ENCODE assay signal across 10 cellular contexts in the genomic region with DNA sequence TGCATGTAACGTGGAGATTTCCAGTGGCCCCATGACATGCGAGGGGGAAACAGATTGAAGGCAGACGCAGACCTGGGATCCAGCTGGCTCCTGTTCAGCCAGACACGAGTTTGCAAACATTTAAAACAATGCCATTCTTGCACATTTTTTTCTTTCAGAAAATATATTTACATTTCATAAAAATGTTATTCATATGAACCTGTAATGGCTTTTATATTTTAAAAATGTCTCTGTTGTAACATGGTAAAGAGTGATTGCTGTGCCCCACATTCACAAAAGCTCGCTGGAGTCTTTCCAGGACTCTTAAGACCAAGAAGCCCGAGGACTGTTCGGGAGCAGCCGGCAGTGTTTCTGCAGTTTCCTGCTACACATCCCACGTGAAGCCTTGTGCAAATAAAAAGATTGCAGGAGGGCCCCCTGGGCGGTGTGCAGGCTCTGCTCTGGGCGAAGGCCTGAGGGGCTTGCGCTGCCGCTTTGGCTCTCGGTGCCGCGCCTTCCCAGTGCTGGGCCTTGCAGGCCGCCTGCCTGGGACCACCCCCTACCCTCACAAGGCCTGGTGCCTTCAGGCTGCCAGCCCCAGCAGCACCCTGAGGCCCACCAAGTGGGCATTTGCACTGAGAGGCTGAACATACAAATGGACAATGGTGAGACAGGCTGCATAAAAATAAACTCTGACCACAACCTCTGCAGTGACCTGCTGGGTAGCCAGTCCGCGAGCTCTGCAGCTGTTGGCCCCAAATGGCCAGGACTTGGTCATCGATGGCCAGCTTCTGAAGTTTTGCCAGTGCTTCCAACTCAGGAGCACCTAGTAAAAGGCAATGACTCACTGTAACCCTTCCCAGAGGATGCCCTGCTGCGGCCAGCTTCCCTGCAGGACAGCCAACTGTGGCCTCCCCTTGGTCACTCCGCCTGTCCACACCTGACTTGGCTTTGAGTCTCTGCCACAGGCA.
DNase-seq lines count a peak whose midpoint lies in the region; ATAC-seq and TF ChIP-seq lines count a peak whose summit lies in the region.
"Had no signal": no experiment of that assay in that cellular context is flagged by ENCODE, and none has a peak within 500 bp of the region (broad histone marks: within the 10 kb centered on the region; RNA-seq: fewer than 3 reads in every experiment).

No MANE protein-coding gene starts in this region.

- H3K4me1 ChIP-seq in left ventricle myocardium inferior (peaks cover 53% of the 10 kb centered on the region), sigmoid colon (peaks cover 0 to 47% (median 31%) of the 10 kb centered on the region in 4 donors)

- 34 to 64% methylated on average over 22 of the region's 22 CpGs for WGBS in sigmoid colon, 2 donors

- peak overlapping the region; percentile 31 for H3K4me3 ChIP-seq in left ventricle myocardium inferior
- H3K4me3 ChIP-seq in sigmoid colon: peak overlapping the region in 3 of 4 donors; percentile 13 to 37 (median 33)

- H3K27me3 ChIP-seq in left ventricle myocardium inferior (ENCODE audit: low read depth) (no peaks in the 10 kb centered on the region), sigmoid colon (no peaks in the 10 kb centered on the region)

- H3K9me3 ChIP-seq in left ventricle myocardium inferior (replicated peaks) (no peaks in the 10 kb centered on the region), sigmoid colon (no peaks in the 10 kb centered on the region)

- DNase-seq in LHCN-M2 (ENCODE audit: low read depth) (peak; percentile 86), SHP77 (lab: John Stamatoyannopoulos, UW) (peak; percentile 12 to 51), left ventricle myocardium inferior (no peak), sigmoid colon (peak; percentile 76), NCI-H128 (lab: John Stamatoyannopoulos, UW; ENCODE audit: unreplicated experiment) (no peak)
- DNase-seq: NCI-H1105; stimulated activated CD4-positive, alpha-beta T cell treated with anti-CD3 and anti-CD28 coated beads, Interleukin-4, amount 100 ng/mL, for 4 hours had no signal

- TF ChIP-seq POLR2A in sigmoid colon (IDR thresholded peaks at IDR 0.05): no peak

- intact Hi-C loops in left ventricle myocardium inferior (cut with micrococcal nuclease) (no loop called here), sigmoid colon (cut with DNase I) (no loop called here)

- peak overlapping the region; percentile 90 for H3K27ac ChIP-seq in left ventricle myocardium inferior (replicated peaks)
- peak overlapping the region in 3 of 4 donors; percentile 2 to 64 (median 61) for H3K27ac ChIP-seq in sigmoid colon

- TF ChIP-seq CTCF in left ventricle myocardium inferior (IDR thresholded peaks at IDR 0.05; ENCODE audit: borderline replicate concordance) (no peak), sigmoid colon (IDR thresholded peaks at IDR 0.05) (no peak)

- TF ChIP-seq EP300 in sigmoid colon (IDR thresholded peaks at IDR 0.05): peak in 1 of 4 donors; percentile 9

- H3K36me3 ChIP-seq in left ventricle myocardium inferior (no peaks in the 10 kb centered on the region), sigmoid colon (no peaks in the 10 kb centered on the region)

- ATAC-seq in HG03095 (IDR thresholded peaks at IDR 0.05; ENCODE audit: unreplicated experiment) (no peak), HG03354 (IDR thresholded peaks at IDR 0.05; ENCODE audit: poor library complexity, severe bottlenecking, unreplicated experiment) (no peak)
- ATAC-seq: activated T-helper 17 cell treated with anti-CD3 and anti-CD28 coated beads, Interleukin-2, amount 50 U/mL, for 72 hours had no signal

Comparison
In these comparisons a context has a peak if more than half of its experiments do, and no peak if none do; other contexts are left out.
1. DNase-seq: peak in LHCN-M2 (single experiment), SHP77 (2 of 2) and sigmoid colon (single experiment); none in left ventricle myocardium inferior (single experiment) and NCI-H128 (single experiment).